9 cellular contexts compared by ENCODE assay signal in genomic region chr12:70733385-70733784, GRCh38.
DNase-seq lines count a peak whose midpoint lies in the region; ATAC-seq and TF ChIP-seq lines count a peak whose summit lies in the region.
"Had no signal": no experiment of that assay in that cellular context is flagged by ENCODE, and none has a peak within 500 bp of the region (broad histone marks: within the 10 kb centered on the region; RNA-seq: fewer than 3 reads in every experiment).

No MANE protein-coding gene starts in this region.

- H2BK5ac ChIP-seq in trophoblast cell (ENCODE audit: low read depth, low read length, poor library complexity), result no peak overlapping the region

- no peak overlapping the region for H3K14ac ChIP-seq in trophoblast cell (ENCODE audit: low read length)

- no peak overlapping the region for H3K27ac Mint-ChIP-seq in T-helper 2 cell treated with Interferon-gamma antibody and Interleukin-4, amounts not matched to agents 5 μg/mL and 100 μg/mL, for 36 hours
- H3K27ac Mint-ChIP-seq: T-cell had no signal

- H3K4me3 ChIP-seq in foreskin fibroblast (ENCODE audit: low read depth in 1 of 2, low read length in 2 of 2), result no peak overlapping the region
- no peak overlapping the region for H3K4me3 ChIP-seq in trophoblast cell (ENCODE audit: low read depth, low read length)

- no peaks in the 10 kb centered on the region for H3K9me3 Mint-ChIP-seq in T-helper 2 cell treated with Interferon-gamma antibody and Interleukin-4, amounts not matched to agents 5 μg/mL and 100 μg/mL, for 36 hours
- H3K9me3 Mint-ChIP-seq: T-cell had no signal

- H3K79me1 ChIP-seq in trophoblast cell (ENCODE audit: low read length), result peaks cover 7% of the 10 kb centered on the region

- H4K8ac ChIP-seq in trophoblast cell (ENCODE audit: low read depth, low read length), result no peak overlapping the region

- H2BK120ac ChIP-seq in trophoblast cell (ENCODE audit: insufficient read depth, low read length, poor library complexity), result no peak overlapping the region

- no peaks in the 10 kb centered on the region for H3K27me3 Mint-ChIP-seq in T-helper 2 cell treated with Interferon-gamma antibody and Interleukin-4, amounts not matched to agents 5 μg/mL and 100 μg/mL, for 36 hours (ENCODE audit: low read depth)

- H3K4me1 ChIP-seq in trophoblast cell (ENCODE audit: control insufficient read depth in 1 of 2, insufficient read depth in 2 of 2, low read length in 2 of 2), result no peaks in the 10 kb centered on the region

- no peak overlapping the region for H2BK12ac ChIP-seq in trophoblast cell (ENCODE audit: low read length)

- H3K18ac ChIP-seq in trophoblast cell (ENCODE audit: low read length), result no peak overlapping the region

- H2AK5ac ChIP-seq in trophoblast cell (ENCODE audit: low read length), result no peak overlapping the region

- ATAC-seq in GM18867 (IDR thresholded peaks at IDR 0.05; ENCODE audit: unreplicated experiment) (peak; percentile 93), HG02943 (IDR thresholded peaks at IDR 0.05; ENCODE audit: low read depth, unreplicated experiment) (peak; percentile 91)

- H4K12ac ChIP-seq in trophoblast cell (ENCODE audit: low read depth, low read length), result no peak overlapping the region

- no peaks in the 10 kb centered on the region for H3K4me1 Mint-ChIP-seq in T-helper 2 cell treated with Interferon-gamma antibody and Interleukin-4, amounts not matched to agents 5 μg/mL and 100 μg/mL, for 36 hours (ENCODE audit: low read depth)
- H3K4me1 Mint-ChIP-seq: T-cell had no signal

- H4K91ac ChIP-seq in trophoblast cell (ENCODE audit: low read depth, low read length), result no peak overlapping the region

- H3K27me3 ChIP-seq in trophoblast cell (ENCODE audit: insufficient read depth, low read length), result no peaks in the 10 kb centered on the region

- H3K36me3 ChIP-seq in trophoblast cell (ENCODE audit: control insufficient read depth in 1 of 2, insufficient read depth in 2 of 2, low read length in 2 of 2), result peaks cover 0 to 4% of the 10 kb centered on the region in 2 experiments

- WGBS in trophoblast cell (ENCODE audit: extremely low coverage, insufficient coverage, insufficient read length), result no CpG with 5 or more reads among the region's 4 CpGs

- no peak overlapping the region for H3K23ac ChIP-seq in trophoblast cell (ENCODE audit: low read length)

- H3K36me3 Mint-ChIP-seq in T-helper 2 cell treated with Interferon-gamma antibody and Interleukin-4, amounts not matched to agents 5 μg/mL and 100 μg/mL, for 36 hours (ENCODE audit: low read depth), result no peaks in the 10 kb centered on the region
- H3K36me3 Mint-ChIP-seq: T-cell had no signal

- no peak overlapping the region for H3K4ac ChIP-seq in trophoblast cell (ENCODE audit: low read depth, low read length)

- DNase-seq in CD1c-positive myeloid dendritic cell (ENCODE audit: extremely low spot score) (peak; percentile 26), NCI-H1436 treated with DMSO at 0.1 percent for 48 hours (lab: John Stamatoyannopoulos, UW) (peak; percentile 8), SW480 (ENCODE audit: low spot score) (peak; percentile 63), foreskin fibroblast (peak; percentile 64 to 86), trophoblast cell (peak; percentile 34 to 86)
- DNase-seq in T-helper 2 cell treated with Interferon-gamma antibody and Interleukin-4, amounts not matched to agents 5 μg/mL and 100 μg/mL, for 36 hours (ENCODE audit: low spot score), result no peak
- DNase-seq: T-cell had no signal

- H3K4me2 ChIP-seq in trophoblast cell (ENCODE audit: low read length), result no peak overlapping the region

- H3K9ac ChIP-seq in trophoblast cell (ENCODE audit: low read length), result no peak overlapping the region

- no peak overlapping the region for H2AFZ ChIP-seq in trophoblast cell (ENCODE audit: insufficient read depth, low read length, poor library complexity)

- H3K79me2 ChIP-seq in trophoblast cell (ENCODE audit: control insufficient read depth, insufficient read depth, low read length, poor library complexity), result no peaks in the 10 kb centered on the region

- no peak overlapping the region for H3K27ac ChIP-seq in trophoblast cell (ENCODE audit: low read depth, low read length)

- TF ChIP-seq CTCF in foreskin fibroblast (IDR thresholded peaks at IDR 0.05; ENCODE audit: low read depth, low read length), result peak; percentile 72

- peaks cover 5% of the 10 kb centered on the region for H3K9me3 ChIP-seq in trophoblast cell (ENCODE audit: insufficient read depth, low read depth, low read length)

- H3K4me3 Mint-ChIP-seq in T-helper 2 cell treated with Interferon-gamma antibody and Interleukin-4, amounts not matched to agents 5 μg/mL and 100 μg/mL, for 36 hours, result no peak overlapping the region
- H3K4me3 Mint-ChIP-seq: T-cell had no signal
